ENCODE assay signal across 8 cellular contexts in genomic region chr7:87345166-87345927, GRCh38. TPM values are rescaled to one million over a fixed set of nuclear protein-coding genes. Genes with fewer than 3 reads are reported as not detected.
A peak's percentile ranks its signal among the peaks of the same experiment; 100 is the strongest.
DNase-seq lines count a peak whose midpoint lies in the region; ATAC-seq, FAIRE-seq and TF ChIP-seq lines count a peak whose summit lies in the region.

A gene with protein sequence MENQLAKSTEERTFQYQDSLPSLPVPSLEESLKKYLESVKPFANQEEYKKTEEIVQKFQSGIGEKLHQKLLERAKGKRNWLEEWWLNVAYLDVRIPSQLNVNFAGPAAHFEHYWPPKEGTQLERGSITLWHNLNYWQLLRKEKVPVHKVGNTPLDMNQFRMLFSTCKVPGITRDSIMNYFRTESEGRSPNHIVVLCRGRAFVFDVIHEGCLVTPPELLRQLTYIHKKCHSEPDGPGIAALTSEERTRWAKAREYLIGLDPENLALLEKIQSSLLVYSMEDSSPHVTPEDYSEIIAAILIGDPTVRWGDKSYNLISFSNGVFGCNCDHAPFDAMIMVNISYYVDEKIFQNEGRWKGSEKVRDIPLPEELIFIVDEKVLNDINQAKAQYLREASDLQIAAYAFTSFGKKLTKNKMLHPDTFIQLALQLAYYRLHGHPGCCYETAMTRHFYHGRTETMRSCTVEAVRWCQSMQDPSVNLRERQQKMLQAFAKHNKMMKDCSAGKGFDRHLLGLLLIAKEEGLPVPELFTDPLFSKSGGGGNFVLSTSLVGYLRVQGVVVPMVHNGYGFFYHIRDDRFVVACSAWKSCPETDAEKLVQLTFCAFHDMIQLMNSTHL (plus strand): TSS chr7:87345664. CDS start chr7:87349069, 3,405 bp downstream.

- peak; percentile 80 for FAIRE-seq in kidney (lab: Jason Lieb, UNC)

- H3K4me3 ChIP-seq in AG10803 (ENCODE audit: low read length), result peak within 1 kb of the TSS; percentile 79
- H3K4me3 ChIP-seq in kidney (ENCODE audit: low read length in 2 of 2), result peak within 1 kb of the TSS; percentile 90 to 91

- peak within 1 kb of the TSS; percentile 78 to 79 for H3K9ac ChIP-seq in kidney (ENCODE audit: low read length in 2 of 2)

- no peaks in the 10 kb centered on the region for H3K9me3 ChIP-seq in kidney (ENCODE audit: control insufficient read depth in 1 of 2, low read length in 2 of 2)

- DNase-seq in AG10803 (ENCODE audit: low read depth) (peak; percentile 88), NCI-H345 treated with DMSO at 0.1 percent for 48 hours (lab: John Stamatoyannopoulos, UW; ENCODE audit: unreplicated experiment) (peak; percentile 93), cerebellum (ENCODE audit: low spot score) (peak; percentile 95), kidney (peak; percentile 99)
- DNase-seq in activated CD4-positive, CD25-positive, alpha-beta regulatory T cell treated with anti-CD3 and anti-CD28 coated beads, Interleukin-2, amount 50 U/mL, for 72 hours, result peak; percentile 92
- DNase-seq in stimulated activated CD4-positive, alpha-beta T cell treated with anti-CD3 and anti-CD28 coated beads, Interleukin-15, amount 100 ng/mL, for 1 hour (ENCODE audit: low read depth in 1 of 2, low spot score in 1 of 2), result peak; percentile 82 to 92

- ATAC-seq in GM19025 (IDR thresholded peaks at IDR 0.05; ENCODE audit: low read depth, unreplicated experiment) (peak; percentile 98), HG03342 (IDR thresholded peaks at IDR 0.05; ENCODE audit: unreplicated experiment) (peak; percentile 97)

- peak within 1 kb of the TSS; percentile 73 to 79 for H3K27ac ChIP-seq in kidney (ENCODE audit: low read depth in 2 of 2, low read length in 2 of 2)

- intact Hi-C loops in kidney (cut with DNase I), result no loop called here

- no peaks in the 10 kb centered on the region for H3K36me3 ChIP-seq in kidney (ENCODE audit: control insufficient read depth in 1 of 2, insufficient read depth in 2 of 2, low read length in 2 of 2)

- TF ChIP-seq CTCF in AG10803 (conservative IDR thresholded peaks at IDR 0.05; ENCODE audit: low read length), result no peak
- TF ChIP-seq CTCF in kidney (IDR thresholded peaks at IDR 0.05; ENCODE audit: borderline replicate concordance, extremely low read depth, insufficient read depth), result no peak

- peaks cover 3 to 6% of the 10 kb centered on the region in 2 donors for H3K4me1 ChIP-seq in kidney (ENCODE audit: control insufficient read depth in 1 of 2, insufficient read depth in 1 of 2, low read depth in 1 of 2, low read length in 2 of 2)

RNA-seq across cellular contexts. Expression of the gene that starts here (rescaled TPM):
- total RNA-seq in cerebellum (18.4 TPM), kidney (23.2 TPM)
- polyA plus RNA-seq in kidney (ENCODE audit: insufficient read depth, low read depth, low replicate concordance), result 17.0 TPM

Comparison
In these comparisons a context has a peak if more than half of its experiments do, and no peak if none do; other contexts are left out.
1. Peak in every context shown above with its lines: DNase-seq, ATAC-seq, H3K4me3 ChIP-seq and H3K27ac ChIP-seq.